1 cellular context compared by ENCODE assay signal in the genomic region with DNA sequence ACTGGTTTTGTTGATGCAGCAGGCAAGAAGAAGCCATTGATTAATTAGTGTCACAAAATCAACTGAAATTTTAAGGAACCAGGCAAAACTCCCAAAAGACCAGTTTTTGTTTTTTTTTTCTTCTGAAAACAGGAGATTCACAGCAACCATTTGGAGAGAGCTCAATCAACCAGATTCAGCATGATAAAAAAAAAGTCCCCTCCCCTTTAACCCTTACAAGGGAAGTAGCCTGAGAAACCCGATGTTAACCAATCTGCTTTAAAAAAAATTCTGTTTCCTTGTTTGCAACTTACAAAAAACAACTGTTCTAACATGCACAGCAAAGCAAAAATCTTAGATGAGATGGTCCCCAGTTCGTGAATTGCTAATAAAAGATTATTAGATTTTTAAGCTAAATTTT.
TF ChIP-seq lines count a peak whose summit lies in the region.

No MANE protein-coding gene starts in this region.

TF ChIP-seq in GM23338, 12 proteins besides CTCF, POLR2A, EP300 and RAD21 (continued from another document):
- TF ChIP-seq, protein P1, sequence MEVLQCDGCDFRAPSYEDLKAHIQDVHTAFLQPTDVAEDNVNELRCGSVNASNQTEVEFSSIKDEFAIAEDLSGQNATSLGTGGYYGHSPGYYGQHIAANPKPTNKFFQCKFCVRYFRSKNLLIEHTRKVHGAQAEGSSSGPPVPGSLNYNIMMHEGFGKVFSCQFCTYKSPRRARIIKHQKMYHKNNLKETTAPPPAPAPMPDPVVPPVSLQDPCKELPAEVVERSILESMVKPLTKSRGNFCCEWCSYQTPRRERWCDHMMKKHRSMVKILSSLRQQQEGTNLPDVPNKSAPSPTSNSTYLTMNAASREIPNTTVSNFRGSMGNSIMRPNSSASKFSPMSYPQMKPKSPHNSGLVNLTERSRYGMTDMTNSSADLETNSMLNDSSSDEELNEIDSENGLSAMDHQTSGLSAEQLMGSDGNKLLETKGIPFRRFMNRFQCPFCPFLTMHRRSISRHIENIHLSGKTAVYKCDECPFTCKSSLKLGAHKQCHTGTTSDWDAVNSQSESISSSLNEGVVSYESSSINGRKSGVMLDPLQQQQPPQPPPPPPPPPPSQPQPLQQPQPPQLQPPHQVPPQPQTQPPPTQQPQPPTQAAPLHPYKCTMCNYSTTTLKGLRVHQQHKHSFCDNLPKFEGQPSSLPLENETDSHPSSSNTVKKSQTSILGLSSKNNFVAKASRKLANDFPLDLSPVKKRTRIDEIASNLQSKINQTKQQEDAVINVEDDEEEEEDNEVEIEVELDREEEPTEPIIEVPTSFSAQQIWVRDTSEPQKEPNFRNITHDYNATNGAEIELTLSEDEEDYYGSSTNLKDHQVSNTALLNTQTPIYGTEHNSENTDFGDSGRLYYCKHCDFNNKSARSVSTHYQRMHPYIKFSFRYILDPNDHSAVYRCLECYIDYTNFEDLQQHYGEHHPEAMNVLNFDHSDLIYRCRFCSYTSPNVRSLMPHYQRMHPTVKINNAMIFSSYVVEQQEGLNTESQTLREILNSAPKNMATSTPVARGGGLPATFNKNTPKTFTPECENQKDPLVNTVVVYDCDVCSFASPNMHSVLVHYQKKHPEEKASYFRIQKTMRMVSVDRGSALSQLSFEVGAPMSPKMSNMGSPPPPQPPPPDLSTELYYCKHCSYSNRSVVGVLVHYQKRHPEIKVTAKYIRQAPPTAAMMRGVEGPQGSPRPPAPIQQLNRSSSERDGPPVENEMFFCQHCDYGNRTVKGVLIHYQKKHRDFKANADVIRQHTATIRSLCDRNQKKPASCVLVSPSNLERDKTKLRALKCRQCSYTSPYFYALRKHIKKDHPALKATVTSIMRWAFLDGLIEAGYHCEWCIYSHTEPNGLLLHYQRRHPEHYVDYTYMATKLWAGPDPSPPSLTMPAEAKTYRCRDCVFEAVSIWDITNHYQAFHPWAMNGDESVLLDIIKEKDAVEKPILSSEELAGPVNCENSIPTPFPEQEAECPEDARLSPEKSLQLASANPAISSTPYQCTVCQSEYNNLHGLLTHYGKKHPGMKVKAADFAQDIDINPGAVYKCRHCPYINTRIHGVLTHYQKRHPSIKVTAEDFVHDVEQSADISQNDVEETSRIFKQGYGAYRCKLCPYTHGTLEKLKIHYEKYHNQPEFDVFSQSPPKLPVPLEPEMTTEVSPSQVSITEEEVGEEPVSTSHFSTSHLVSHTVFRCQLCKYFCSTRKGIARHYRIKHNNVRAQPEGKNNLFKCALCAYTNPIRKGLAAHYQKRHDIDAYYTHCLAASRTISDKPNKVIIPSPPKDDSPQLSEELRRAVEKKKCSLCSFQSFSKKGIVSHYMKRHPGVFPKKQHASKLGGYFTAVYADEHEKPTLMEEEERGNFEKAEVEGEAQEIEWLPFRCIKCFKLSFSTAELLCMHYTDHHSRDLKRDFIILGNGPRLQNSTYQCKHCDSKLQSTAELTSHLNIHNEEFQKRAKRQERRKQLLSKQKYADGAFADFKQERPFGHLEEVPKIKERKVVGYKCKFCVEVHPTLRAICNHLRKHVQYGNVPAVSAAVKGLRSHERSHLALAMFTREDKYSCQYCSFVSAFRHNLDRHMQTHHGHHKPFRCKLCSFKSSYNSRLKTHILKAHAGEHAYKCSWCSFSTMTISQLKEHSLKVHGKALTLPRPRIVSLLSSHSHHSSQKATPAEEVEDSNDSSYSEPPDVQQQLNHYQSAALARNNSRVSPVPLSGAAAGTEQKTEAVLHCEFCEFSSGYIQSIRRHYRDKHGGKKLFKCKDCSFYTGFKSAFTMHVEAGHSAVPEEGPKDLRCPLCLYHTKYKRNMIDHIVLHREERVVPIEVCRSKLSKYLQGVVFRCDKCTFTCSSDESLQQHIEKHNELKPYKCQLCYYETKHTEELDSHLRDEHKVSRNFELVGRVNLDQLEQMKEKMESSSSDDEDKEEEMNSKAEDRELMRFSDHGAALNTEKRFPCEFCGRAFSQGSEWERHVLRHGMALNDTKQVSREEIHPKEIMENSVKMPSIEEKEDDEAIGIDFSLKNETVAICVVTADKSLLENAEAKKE (CRISPR knock-in tag; IDR thresholded peaks at IDR 0.05) = no peak
- no peak for TF ChIP-seq JUNB (IDR thresholded peaks at IDR 0.05; ENCODE audit: unreplicated experiment)
TF ChIP-seq in GM23338: peak in this region for 0.
